Comparison of ENCODE assay signal across 1 cellular context in the genomic region with DNA sequence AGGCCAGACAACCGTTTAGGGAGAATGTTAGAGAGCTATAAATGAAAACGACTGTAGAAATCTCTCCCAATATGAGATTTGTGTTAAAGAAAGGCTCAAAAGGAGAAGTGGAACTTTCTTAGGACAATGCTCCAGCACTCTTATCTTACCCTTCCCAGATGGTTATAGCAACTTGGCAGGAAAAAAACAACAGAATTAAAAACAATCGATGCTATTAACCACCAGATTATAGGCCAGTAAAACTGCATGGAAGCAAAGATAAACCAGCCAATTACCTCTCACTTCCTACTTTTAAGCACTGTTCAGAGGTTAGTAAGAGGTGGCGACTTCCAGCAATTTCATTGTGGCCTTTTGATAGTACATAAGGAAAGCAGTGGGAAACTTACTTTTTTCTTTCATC.
A peak's percentile ranks its signal among the peaks of the same experiment; 100 is the strongest.
TF ChIP-seq lines count a peak whose summit lies in the region.

No MANE protein-coding gene starts in this region.

TF ChIP-seq in K562, 482 proteins besides CTCF, POLR2A, EP300 and RAD21 (continued from another document):
- no peak for TF ChIP-seq ZNF318 (IDR thresholded peaks at IDR 0.05; ENCODE audit: borderline replicate concordance in 1 of 2, low read depth in 1 of 2)
- no peak for TF ChIP-seq NFYB (IDR thresholded peaks at IDR 0.05; ENCODE audit: extremely low read depth, insufficient read length)
- TF ChIP-seq POLR2G (IDR thresholded peaks at IDR 0.05; ENCODE audit: low read depth, low read length), result no peak
- TF ChIP-seq EWSR1 (IDR thresholded peaks at IDR 0.05; ENCODE audit: borderline replicate concordance, low read depth, partially characterized antibody), result no peak
- no peak for TF ChIP-seq NRF1 (conservative IDR thresholded peaks at IDR 0.05 in 1 of 2, IDR thresholded peaks at IDR 0.05 in 1 of 2)
- TF ChIP-seq NUFIP1 (IDR thresholded peaks at IDR 0.05; ENCODE audit: partially characterized antibody), result no peak
- TF ChIP-seq DPF2 (IDR thresholded peaks at IDR 0.05), result no peak; the same call in 1 of the 2 replicates
- TF ChIP-seq, protein P1, sequence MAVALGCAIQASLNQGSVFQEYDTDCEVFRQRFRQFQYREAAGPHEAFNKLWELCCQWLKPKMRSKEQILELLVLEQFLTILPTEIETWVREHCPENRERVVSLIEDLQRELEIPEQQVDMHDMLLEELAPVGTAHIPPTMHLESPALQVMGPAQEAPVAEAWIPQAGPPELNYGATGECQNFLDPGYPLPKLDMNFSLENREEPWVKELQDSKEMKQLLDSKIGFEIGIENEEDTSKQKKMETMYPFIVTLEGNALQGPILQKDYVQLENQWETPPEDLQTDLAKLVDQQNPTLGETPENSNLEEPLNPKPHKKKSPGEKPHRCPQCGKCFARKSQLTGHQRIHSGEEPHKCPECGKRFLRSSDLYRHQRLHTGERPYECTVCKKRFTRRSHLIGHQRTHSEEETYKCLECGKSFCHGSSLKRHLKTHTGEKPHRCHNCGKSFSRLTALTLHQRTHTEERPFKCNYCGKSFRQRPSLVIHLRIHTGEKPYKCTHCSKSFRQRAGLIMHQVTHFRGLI (CRISPR knock-in tag; IDR thresholded peaks at IDR 0.05), result no peak
- no peak for TF ChIP-seq TSC22D4 (tag; IDR thresholded peaks at IDR 0.05)
- no peak for TF ChIP-seq ZNF23 (CRISPR knock-in tag; IDR thresholded peaks at IDR 0.05)
- TF ChIP-seq ZNF699 (CRISPR knock-in tag; IDR thresholded peaks at IDR 0.05; ENCODE audit: insufficient replicate concordance), result no peak
- no peak for TF ChIP-seq PHF8 (IDR thresholded peaks at IDR 0.05; ENCODE audit: borderline replicate concordance, low read length)
- TF ChIP-seq CREBBP (IDR thresholded peaks at IDR 0.05; ENCODE audit: low read depth, low read length), result no peak
- TF ChIP-seq MYNN (IDR thresholded peaks at IDR 0.05), result no peak
- TF ChIP-seq MYNN (CRISPR knock-in tag; IDR thresholded peaks at IDR 0.05), result no peak
- TF ChIP-seq SETDB1 (IDR thresholded peaks at IDR 0.05; ENCODE audit: low read length), result no peak
- no peak for TF ChIP-seq IRF2 (CRISPR knock-in tag; IDR thresholded peaks at IDR 0.05)
- TF ChIP-seq, protein P2, sequence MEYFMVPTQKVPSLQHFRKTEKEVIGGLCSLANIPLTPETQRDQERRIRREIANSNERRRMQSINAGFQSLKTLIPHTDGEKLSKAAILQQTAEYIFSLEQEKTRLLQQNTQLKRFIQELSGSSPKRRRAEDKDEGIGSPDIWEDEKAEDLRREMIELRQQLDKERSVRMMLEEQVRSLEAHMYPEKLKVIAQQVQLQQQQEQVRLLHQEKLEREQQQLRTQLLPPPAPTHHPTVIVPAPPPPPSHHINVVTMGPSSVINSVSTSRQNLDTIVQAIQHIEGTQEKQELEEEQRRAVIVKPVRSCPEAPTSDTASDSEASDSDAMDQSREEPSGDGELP (CRISPR knock-in tag; IDR thresholded peaks at IDR 0.05; ENCODE audit: borderline replicate concordance), result no peak
- TF ChIP-seq, protein P3, sequence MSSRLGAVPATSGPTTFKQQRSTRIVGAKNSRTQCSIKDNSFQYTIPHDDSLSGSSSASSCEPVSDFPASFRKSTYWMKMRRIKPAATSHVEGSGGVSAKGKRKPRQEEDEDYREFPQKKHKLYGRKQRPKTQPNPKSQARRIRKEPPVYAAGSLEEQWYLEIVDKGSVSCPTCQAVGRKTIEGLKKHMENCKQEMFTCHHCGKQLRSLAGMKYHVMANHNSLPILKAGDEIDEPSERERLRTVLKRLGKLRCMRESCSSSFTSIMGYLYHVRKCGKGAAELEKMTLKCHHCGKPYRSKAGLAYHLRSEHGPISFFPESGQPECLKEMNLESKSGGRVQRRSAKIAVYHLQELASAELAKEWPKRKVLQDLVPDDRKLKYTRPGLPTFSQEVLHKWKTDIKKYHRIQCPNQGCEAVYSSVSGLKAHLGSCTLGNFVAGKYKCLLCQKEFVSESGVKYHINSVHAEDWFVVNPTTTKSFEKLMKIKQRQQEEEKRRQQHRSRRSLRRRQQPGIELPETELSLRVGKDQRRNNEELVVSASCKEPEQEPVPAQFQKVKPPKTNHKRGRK (tag; IDR thresholded peaks at IDR 0.05), result no peak
- TF ChIP-seq SOX6 (IDR thresholded peaks at IDR 0.05), result peak; percentile 99
- TF ChIP-seq ARID1B (IDR thresholded peaks at IDR 0.05), result peak; percentile 90
- no peak for TF ChIP-seq MITF (IDR thresholded peaks at IDR 0.05)
- TF ChIP-seq PYGO2 (tag; IDR thresholded peaks at IDR 0.05), result no peak
- no peak for TF ChIP-seq ZNF764 (CRISPR knock-in tag; IDR thresholded peaks at IDR 0.05; ENCODE audit: low read depth)
- TF ChIP-seq, protein P4, sequence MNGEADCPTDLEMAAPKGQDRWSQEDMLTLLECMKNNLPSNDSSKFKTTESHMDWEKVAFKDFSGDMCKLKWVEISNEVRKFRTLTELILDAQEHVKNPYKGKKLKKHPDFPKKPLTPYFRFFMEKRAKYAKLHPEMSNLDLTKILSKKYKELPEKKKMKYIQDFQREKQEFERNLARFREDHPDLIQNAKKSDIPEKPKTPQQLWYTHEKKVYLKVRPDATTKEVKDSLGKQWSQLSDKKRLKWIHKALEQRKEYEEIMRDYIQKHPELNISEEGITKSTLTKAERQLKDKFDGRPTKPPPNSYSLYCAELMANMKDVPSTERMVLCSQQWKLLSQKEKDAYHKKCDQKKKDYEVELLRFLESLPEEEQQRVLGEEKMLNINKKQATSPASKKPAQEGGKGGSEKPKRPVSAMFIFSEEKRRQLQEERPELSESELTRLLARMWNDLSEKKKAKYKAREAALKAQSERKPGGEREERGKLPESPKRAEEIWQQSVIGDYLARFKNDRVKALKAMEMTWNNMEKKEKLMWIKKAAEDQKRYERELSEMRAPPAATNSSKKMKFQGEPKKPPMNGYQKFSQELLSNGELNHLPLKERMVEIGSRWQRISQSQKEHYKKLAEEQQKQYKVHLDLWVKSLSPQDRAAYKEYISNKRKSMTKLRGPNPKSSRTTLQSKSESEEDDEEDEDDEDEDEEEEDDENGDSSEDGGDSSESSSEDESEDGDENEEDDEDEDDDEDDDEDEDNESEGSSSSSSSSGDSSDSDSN (IDR thresholded peaks at IDR 0.05; ENCODE audit: borderline replicate concordance in 1 of 2, low read depth in 2 of 2, low read length in 2 of 2), result no peak
- TF ChIP-seq FOXM1 (IDR thresholded peaks at IDR 0.05; ENCODE audit: low read depth), result peak; percentile 91; the same call in 1 of the 2 replicates
- TF ChIP-seq FOXM1 (CRISPR knock-in tag; IDR thresholded peaks at IDR 0.05; ENCODE audit: low read depth), result no peak
- no peak for TF ChIP-seq ZNF212 (CRISPR knock-in tag; IDR thresholded peaks at IDR 0.05)
- peak; percentile 53 for TF ChIP-seq CBFA2T2 (conservative IDR thresholded peaks at IDR 0.05)
- TF ChIP-seq RFX5 (IDR thresholded peaks at IDR 0.05; ENCODE audit: low read depth, low read length), result no peak
- TF ChIP-seq MTA2 (IDR thresholded peaks at IDR 0.05; ENCODE audit: low read depth), result peak; percentile 63
- TF ChIP-seq ZEB2 (IDR thresholded peaks at IDR 0.05), result no peak
- TF ChIP-seq SREBF1 (IDR thresholded peaks at IDR 0.05; ENCODE audit: borderline replicate concordance, low read depth, low read length), result no peak
- TF ChIP-seq LARP7 (IDR thresholded peaks at IDR 0.05), result no peak
- TF ChIP-seq TEAD4 (IDR thresholded peaks at IDR 0.05; ENCODE audit: low read length), result peak; percentile 78; the same call in 1 of the 2 replicates
- TF ChIP-seq TEAD4 (CRISPR knock-in tag; IDR thresholded peaks at IDR 0.05; ENCODE audit: borderline replicate concordance), result no peak
- peak; percentile 77 for TF ChIP-seq CBFA2T3 (IDR thresholded peaks at IDR 0.05)
- no peak for TF ChIP-seq OTX1 (CRISPR knock-in tag; IDR thresholded peaks at IDR 0.05)
- no peak for TF ChIP-seq MTF1 (CRISPR knock-in tag; IDR thresholded peaks at IDR 0.05; ENCODE audit: borderline replicate concordance)
- TF ChIP-seq ZBTB17 (CRISPR knock-in tag; IDR thresholded peaks at IDR 0.05), result no peak
- no peak for TF ChIP-seq NR3C1 (CRISPR knock-in tag; IDR thresholded peaks at IDR 0.05)
- TF ChIP-seq KDM1A (IDR thresholded peaks at IDR 0.05), result peak; percentile 51 to 54
- TF ChIP-seq SPI1 (IDR thresholded peaks at IDR 0.05; ENCODE audit: borderline replicate concordance, low read depth, low read length), result peak; percentile 80
- TF ChIP-seq KLF16 (IDR thresholded peaks at IDR 0.05), result 0 out of 2 replicates have a peak, but pooled peaks have one; percentile 9
TF ChIP-seq in K562: peak in this region for 29.
